8 cellular contexts compared by ENCODE assay signal in the genomic region with DNA sequence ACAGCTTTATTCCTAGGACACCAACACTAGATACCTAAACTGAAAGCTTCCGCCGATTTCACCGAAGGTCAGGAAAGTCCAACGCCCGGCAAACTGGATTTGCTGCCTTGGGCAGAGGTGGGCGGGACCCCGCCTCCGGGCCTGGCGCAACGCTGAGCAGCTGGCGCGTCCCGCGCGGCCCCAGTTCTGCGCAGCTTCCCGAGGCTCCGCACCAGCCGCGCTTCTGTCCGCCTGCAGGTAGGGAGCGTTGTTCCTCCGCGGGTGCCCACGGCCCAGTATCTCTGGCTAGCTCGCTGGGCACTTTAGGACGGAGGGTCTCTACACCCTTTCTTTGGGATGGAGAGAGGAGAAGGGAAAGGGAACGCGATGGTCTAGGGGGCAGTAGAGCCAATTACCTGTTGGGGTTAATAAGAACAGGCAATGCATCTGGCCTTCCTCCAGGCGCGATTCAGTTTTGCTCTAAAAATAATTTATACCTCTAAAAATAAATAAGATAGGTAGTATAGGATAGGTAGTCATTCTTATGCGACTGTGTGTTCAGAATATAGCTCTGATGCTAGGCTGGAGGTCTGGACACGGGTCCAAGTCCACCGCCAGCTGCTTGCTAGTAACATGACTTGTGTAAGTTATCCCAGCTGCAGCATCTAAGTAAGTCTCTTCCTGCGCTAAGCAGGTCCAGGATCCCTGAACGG. TPM values are rescaled to one million over a fixed set of nuclear protein-coding genes. Genes with fewer than 3 reads are reported as not detected.
DNase-seq lines count a peak whose midpoint lies in the region; ATAC-seq and TF ChIP-seq lines count a peak whose summit lies in the region.

TSS of gene CD274 (plus strand) at position 183 of the 692 bp plus-strand sequence. CDS start 5,572 bp downstream, outside the sequence.

- ATAC-seq in GM18505 (IDR thresholded peaks at IDR 0.05; ENCODE audit: unreplicated experiment) (peak; percentile 68), HG03064 (IDR thresholded peaks at IDR 0.05; ENCODE audit: low read depth, unreplicated experiment) (peak; percentile 47)

- DNase-seq in A172 (ENCODE audit: low spot score) (peak; percentile 72), NCI-H2196 treated with DMSO at 0.1 percent for 48 hours (lab: John Stamatoyannopoulos, UW; ENCODE audit: unreplicated experiment) (peak; percentile 98), kidney tubule cell (ENCODE audit: low spot score) (peak; percentile 98)
- DNase-seq in activated CD4-positive, alpha-beta T cell treated with anti-CD3 and anti-CD28 coated beads for 24 hours (ENCODE audit: low read depth in 2 of 2), result peak; percentile 75 to 77
- peak; percentile 43 to 68 for DNase-seq in stimulated activated CD4-positive, alpha-beta T cell treated with anti-CD3 and anti-CD28 coated beads, Interleukin-1b, Interleukin-23, amount 100 ng/mL, for 1 hour (ENCODE audit: low read depth in 2 of 2)

- H3K27ac ChIP-seq in cingulate gyrus (ENCODE audit: low read depth, low read length), result peak within 1 kb of the TSS; percentile 41

- peak; percentile 86 for TF ChIP-seq POLR2A in GM18505 (IDR thresholded peaks at IDR 0.05; ENCODE audit: borderline replicate concordance, extremely low read depth, insufficient read depth, insufficient read length)

RNA-seq across cellular contexts. Expression of gene CD274, which starts in this region (rescaled TPM):
- total RNA-seq in A172 (2014; rRNA removed; shearing (Covaris generic)), result 1.4 and 2.2 TPM in 2 replicates

Comparison
In these comparisons a context has a peak if more than half of its experiments do, and no peak if none do; other contexts are left out.
1. Peak in every context shown above with its lines: DNase-seq, ATAC-seq and H3K27ac ChIP-seq.